Comparison of ENCODE assay signal across 19 cellular contexts in the genomic region with DNA sequence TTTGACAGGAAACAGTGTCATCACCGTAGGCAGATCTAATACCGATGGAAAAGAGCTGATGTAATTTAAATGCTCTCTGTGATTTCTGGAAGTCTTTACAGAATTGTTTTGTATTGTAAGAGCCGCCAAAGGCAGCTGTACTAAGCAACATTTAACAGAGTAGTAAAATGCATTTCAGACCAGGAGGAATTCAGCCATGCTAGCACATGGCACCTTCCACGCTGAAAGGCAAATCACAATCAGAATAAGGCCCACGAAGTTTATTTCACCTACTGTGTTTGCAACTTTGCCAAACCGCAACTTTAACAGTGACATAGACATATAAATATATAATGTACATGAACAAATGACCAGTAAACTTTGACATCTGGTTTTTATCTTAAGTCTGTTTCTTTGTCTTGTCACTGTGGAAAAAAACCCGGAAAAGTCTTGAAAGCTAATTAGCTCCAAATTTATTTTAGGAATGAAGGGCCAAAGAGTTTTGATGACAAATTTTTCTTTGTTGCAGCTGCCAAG. TPM values are rescaled to one million over a fixed set of nuclear protein-coding genes. Genes with fewer than 3 reads are reported as not detected.
A peak's percentile ranks its signal among the peaks of the same experiment; 100 is the strongest.
DNase-seq lines count a peak whose midpoint lies in the region; ATAC-seq and TF ChIP-seq lines count a peak whose summit lies in the region.
"Had no signal": no experiment of that assay in that cellular context is flagged by ENCODE, and none has a peak within 500 bp of the region (broad histone marks: within the 10 kb centered on the region; RNA-seq: fewer than 3 reads in every experiment).

No MANE protein-coding gene starts in this region.

- peaks cover 0 to 8% (median 5%) of the 10 kb centered on the region in 3 donors for H3K27me3 Mint-ChIP-seq in immature natural killer cell (ENCODE audit: low read depth in 3 of 3)
- H3K27me3 Mint-ChIP-seq: activated CD4-positive, alpha-beta T cell treated with anti-CD3 and anti-CD28 coated beads for 36 hours; activated naive CD8-positive, alpha-beta T cell treated with anti-CD3 and anti-CD28 coated beads, Interleukin-2, amount 10 ng/mL, durations not matched to agents 7 days and 5 days; central memory CD8-positive, alpha-beta T cell had no signal

- no peak overlapping the region for H3K4ac ChIP-seq in neuronal stem cell (ENCODE audit: low read length)

- DNase-seq in AG20443 (ENCODE audit: low spot score) (peak; percentile 20), PC-3 (no peak), fibroblast of pulmonary artery (ENCODE audit: low read depth) (peak; percentile 39), neuronal stem cell (ENCODE audit: low spot score) (no peak), SKM-1 (lab: John Stamatoyannopoulos, UW; ENCODE audit: unreplicated experiment) (no peak), immature natural killer cell (no peak), GM19238 (ENCODE audit: insufficient read length, low spot score) (no peak)
- DNase-seq: activated CD4-positive, alpha-beta T cell treated with anti-CD3 and anti-CD28 coated beads for 36 hours; activated naive CD8-positive, alpha-beta T cell treated with anti-CD3 and anti-CD28 coated beads, Interleukin-2, amount 10 ng/mL, durations not matched to agents 7 days and 5 days; activated T-cell treated with anti-CD3 and anti-CD28 coated beads for 4 hours; DMS79 treated with DMSO at 0.1 percent for 48 hours; hypothalamus; NCI-H2081 treated with DMSO at 0.1 percent for 48 hours; NCI-H774; nucleus accumbens had no signal

- H3K27ac Mint-ChIP-seq in immature natural killer cell: no peak overlapping the region
- H3K27ac Mint-ChIP-seq: activated CD4-positive, alpha-beta T cell treated with anti-CD3 and anti-CD28 coated beads for 36 hours; activated naive CD8-positive, alpha-beta T cell treated with anti-CD3 and anti-CD28 coated beads, Interleukin-2, amount 10 ng/mL, durations not matched to agents 7 days and 5 days had no signal

- H3K4me2 ChIP-seq in PC-3 (ENCODE audit: low read length) (no peak overlapping the region), neuronal stem cell (ENCODE audit: insufficient read depth, low read length, poor library complexity, severe bottlenecking) (no peak overlapping the region)
- H3K4me2 ChIP-seq: BLaER1 had no signal

- H4K20me1 ChIP-seq in PC-3 (ENCODE audit: low read length): no peaks in the 10 kb centered on the region
- H4K20me1 ChIP-seq: BLaER1 had no signal

- H3K23ac ChIP-seq in neuronal stem cell (ENCODE audit: low read depth, low read length, poor library complexity): no peak overlapping the region

- ATAC-seq in PC-3 (no peak), GM18907 (IDR thresholded peaks at IDR 0.05; ENCODE audit: unreplicated experiment) (no peak)
- ATAC-seq: activated CD4-positive, alpha-beta T cell treated with anti-CD3 and anti-CD28 coated beads for 36 hours had no signal

- POLR2A ChIA-PET in PC-3 (lab: Charles Lee; ENCODE audit: unreplicated experiment): no interaction called here

- H3K9me2 ChIP-seq in PC-3 (replicated peaks; ENCODE audit: low read length): no peaks in the 10 kb centered on the region

- no peak overlapping the region for H3K4me3 Mint-ChIP-seq in immature natural killer cell
- H3K4me3 Mint-ChIP-seq: activated CD4-positive, alpha-beta T cell treated with anti-CD3 and anti-CD28 coated beads for 36 hours; activated naive CD8-positive, alpha-beta T cell treated with anti-CD3 and anti-CD28 coated beads, Interleukin-2, amount 10 ng/mL, durations not matched to agents 7 days and 5 days; central memory CD8-positive, alpha-beta T cell had no signal

- no peaks in the 10 kb centered on the region for H3K79me2 ChIP-seq in PC-3 (ENCODE audit: low read length)

- no peak overlapping the region for H4K8ac ChIP-seq in neuronal stem cell (ENCODE audit: low read depth, low read length)

- no peak overlapping the region for H2BK120ac ChIP-seq in neuronal stem cell (ENCODE audit: low read depth, low read length)

- no peaks in the 10 kb centered on the region for H3K27me3 ChIP-seq in PC-3 (ENCODE audit: low read length)
- no peaks in the 10 kb centered on the region for H3K27me3 ChIP-seq in neuronal stem cell (ENCODE audit: control insufficient read depth in 3 of 3, insufficient read depth in 3 of 3, low read depth in 1 of 3, low read length in 3 of 3)
- H3K27me3 ChIP-seq: BLaER1 had no signal

- no peak overlapping the region for H2BK15ac ChIP-seq in neuronal stem cell (ENCODE audit: low read length)

- no peaks in the 10 kb centered on the region for H3K36me3 Mint-ChIP-seq in immature natural killer cell
- H3K36me3 Mint-ChIP-seq: activated naive CD8-positive, alpha-beta T cell treated with anti-CD3 and anti-CD28 coated beads, Interleukin-2, amount 10 ng/mL, durations not matched to agents 7 days and 5 days had no signal

- H2AFZ ChIP-seq in PC-3 (ENCODE audit: low read length): 0 out of 2 replicates have a peak overlapping the region, but pooled peaks have one; percentile 8
- peak overlapping the region; percentile 68 for H2AFZ ChIP-seq in neuronal stem cell (ENCODE audit: low read length)

- no peak overlapping the region for H3K18ac ChIP-seq in neuronal stem cell (ENCODE audit: low read length)

- H3K9ac ChIP-seq in PC-3 (ENCODE audit: low read length) (no peak overlapping the region), neuronal stem cell (ENCODE audit: low read depth, low read length, poor library complexity) (no peak overlapping the region)
- H3K9ac ChIP-seq: BLaER1 had no signal

- H3K4me3 ChIP-seq in PC-3 (ENCODE audit: low read length): no peak overlapping the region
- H3K4me3 ChIP-seq in fibroblast of pulmonary artery (replicated peaks; ENCODE audit: low read depth, low read length): no peak overlapping the region
- no peak overlapping the region for H3K4me3 ChIP-seq in neuronal stem cell (ENCODE audit: low read length in 2 of 2)
- H3K4me3 ChIP-seq: BLaER1, lung had no signal

- no peaks in the 10 kb centered on the region for H3K9me3 ChIP-seq in PC-3 (ENCODE audit: low read length)
- no peaks in the 10 kb centered on the region for H3K9me3 ChIP-seq in neuronal stem cell (replicated peaks in 1 of 2; ENCODE audit: control insufficient read depth in 2 of 2, insufficient read depth in 1 of 2, low read depth in 1 of 2, low read length in 2 of 2)
- H3K9me3 ChIP-seq: BLaER1 had no signal

- no TSS peak for BruUV-seq in PC-3 (replicated peaks; lab: Mats Ljungman, UMichigan)

- H3K27ac ChIP-seq in PC-3 (ENCODE audit: low read length): no peak overlapping the region
- no peak overlapping the region for H3K27ac ChIP-seq in neuronal stem cell (replicated peaks; ENCODE audit: low read length)
- H3K27ac ChIP-seq: BLaER1 had no signal

- H3F3A ChIP-seq in PC-3 (ENCODE audit: low read length, unreplicated experiment): no peaks in the 10 kb centered on the region

- CTCF ChIA-PET in PC-3 (lab: Charles Lee): interaction anchor here (0.7 kb wide), 1 partner anchor 16 kb away, joined by 4 read pairs; no protein-coding TSS in a partner anchor

- H3K14ac ChIP-seq in neuronal stem cell (ENCODE audit: low read length): no peak overlapping the region

- peaks cover 9% of the 10 kb centered on the region for H3K4me1 ChIP-seq in PC-3 (ENCODE audit: insufficient read depth, low read length)
- peaks cover 0 to 9% of the 10 kb centered on the region in 2 donors for H3K4me1 ChIP-seq in neuronal stem cell (ENCODE audit: control insufficient read depth in 2 of 2, insufficient read depth in 1 of 2, low read depth in 1 of 2, low read length in 2 of 2)

- peaks cover 17 to 21% of the 10 kb centered on the region in 2 donors for H3K4me1 Mint-ChIP-seq in immature natural killer cell

- H2AK5ac ChIP-seq in neuronal stem cell (ENCODE audit: low read depth, low read length): no peak overlapping the region

- H2BK5ac ChIP-seq in neuronal stem cell (ENCODE audit: low read length): no peak overlapping the region

- no peak overlapping the region for H2BK12ac ChIP-seq in neuronal stem cell (ENCODE audit: low read length)

- intact Hi-C loops in PC-3 (cut with micrococcal nuclease): loop anchor here (5.0 kb wide), 2 partner anchors 68 to 358 kb away; a partner anchor contains a TSS

- H4K91ac ChIP-seq in neuronal stem cell (ENCODE audit: low read depth, low read length, poor library complexity): no peak overlapping the region

- H3K9me3 Mint-ChIP-seq in immature natural killer cell: no peaks in the 10 kb centered on the region
- H3K9me3 Mint-ChIP-seq: activated naive CD8-positive, alpha-beta T cell treated with anti-CD3 and anti-CD28 coated beads, Interleukin-2, amount 10 ng/mL, durations not matched to agents 7 days and 5 days; central memory CD8-positive, alpha-beta T cell had no signal

- no CpG with 5 or more reads among the region's 7 CpGs for WGBS in neuronal stem cell (ENCODE audit: extremely low coverage in 2 of 2, insufficient read length in 2 of 2, insufficient replicate concordance in 1 of 2), 2 donors

- H3K79me1 ChIP-seq in neuronal stem cell (ENCODE audit: low read depth, low read length): no peaks in the 10 kb centered on the region

- H3K36me3 ChIP-seq in PC-3 (ENCODE audit: low read depth, low read length): no peaks in the 10 kb centered on the region
- no peaks in the 10 kb centered on the region for H3K36me3 ChIP-seq in neuronal stem cell (replicated peaks in 1 of 2; ENCODE audit: control insufficient read depth in 2 of 2, insufficient read depth in 2 of 2, low read length in 2 of 2)
- H3K36me3 ChIP-seq: BLaER1 had no signal

- TF ChIP-seq CTCF in PC-3 (conservative IDR thresholded peaks at IDR 0.05; ENCODE audit: low read depth, low read length) (no peak), fibroblast of pulmonary artery (IDR thresholded peaks at IDR 0.05; ENCODE audit: low read length, missing control alignments) (no peak)

RNA-seq across cellular contexts. Expression of a gene that starts 26.1 kb away (rescaled TPM):
- total RNA-seq in PC-3 (2014; rRNA removed): 3.4 and 5.1 TPM in 2 replicates
- polyA plus RNA-seq in neuronal stem cell (2013, experiment 1 of 2): 0.57 TPM
- polyA plus RNA-seq in neuronal stem cell (2013, experiment 2 of 2): 0.71 TPM
- polyA plus RNA-seq in immature natural killer cell: 1 to 10 TPM in 2 of 3 donors, not detected in 1; 1.1 to 1.3 TPM

Comparison
In these comparisons a context has a peak if more than half of its experiments do, and no peak if none do; other contexts are left out.
1. DNase-seq: peak in AG20443 (single experiment) and fibroblast of pulmonary artery (single experiment); none in PC-3 (single experiment), neuronal stem cell (single experiment), SKM-1 (single experiment), immature natural killer cell (0 of 3) and GM19238 (single experiment).